Comparison of ENCODE assay signal across 1 cellular context in the genomic region with DNA sequence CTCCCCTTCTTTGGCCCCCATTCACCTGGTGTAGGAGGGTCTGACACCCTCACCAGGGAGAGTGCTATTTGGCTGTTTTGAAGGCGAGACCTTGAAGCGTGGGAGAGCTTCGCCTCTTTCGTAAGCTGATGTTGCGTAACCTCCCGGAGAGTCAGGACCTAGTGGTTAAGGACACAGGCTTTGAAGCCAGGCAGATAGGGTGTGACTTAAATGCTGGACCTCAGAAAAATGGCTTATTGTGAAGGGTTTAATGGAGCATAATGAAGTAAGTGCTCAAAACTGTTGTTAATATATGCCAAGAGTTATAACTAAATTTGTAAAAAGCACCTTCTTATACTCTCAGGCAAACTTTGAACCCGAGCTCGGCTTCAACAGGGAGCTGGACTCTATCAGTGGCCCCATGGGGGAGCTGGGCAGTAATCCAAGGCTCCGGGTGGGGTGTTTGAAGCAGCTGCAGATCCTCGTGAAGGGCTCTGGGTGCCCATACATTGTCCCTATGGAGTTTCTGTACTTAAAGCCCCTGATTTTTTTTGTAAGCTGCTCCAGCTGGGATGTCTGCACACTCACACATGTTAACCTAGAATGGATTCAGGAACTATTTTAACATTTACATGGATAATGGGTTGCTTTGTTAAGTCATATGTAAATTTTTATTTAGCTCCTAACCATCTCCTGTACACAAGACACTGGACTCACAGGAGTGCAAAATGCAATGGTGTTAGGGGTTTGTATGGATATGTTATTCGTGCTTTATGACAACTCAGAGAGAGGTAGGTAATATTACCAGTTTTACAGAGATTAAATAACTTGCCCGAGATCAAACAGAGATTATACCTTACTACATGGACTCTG.
TF ChIP-seq lines count a peak whose summit lies in the region.

No MANE protein-coding gene starts in this region.

TF ChIP-seq in liver, 16 proteins besides CTCF, POLR2A, EP300 and RAD21 (continued from another document):
- TF ChIP-seq, protein P1, sequence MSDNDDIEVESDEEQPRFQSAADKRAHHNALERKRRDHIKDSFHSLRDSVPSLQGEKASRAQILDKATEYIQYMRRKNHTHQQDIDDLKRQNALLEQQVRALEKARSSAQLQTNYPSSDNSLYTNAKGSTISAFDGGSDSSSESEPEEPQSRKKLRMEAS (IDR thresholded peaks at IDR 0.05) = peak; percentile 78
- TF ChIP-seq HNF4A (conservative IDR thresholded peaks at IDR 0.05) (peak; percentile 58 to 77), RXRA (IDR thresholded peaks at IDR 0.05) (peak; percentile 93 to 97), NR2F2 (IDR thresholded peaks at IDR 0.05) (peak; percentile 63), TAF1 (conservative IDR thresholded peaks at IDR 0.05) (no peak)
- TF ChIP-seq, protein P2, sequence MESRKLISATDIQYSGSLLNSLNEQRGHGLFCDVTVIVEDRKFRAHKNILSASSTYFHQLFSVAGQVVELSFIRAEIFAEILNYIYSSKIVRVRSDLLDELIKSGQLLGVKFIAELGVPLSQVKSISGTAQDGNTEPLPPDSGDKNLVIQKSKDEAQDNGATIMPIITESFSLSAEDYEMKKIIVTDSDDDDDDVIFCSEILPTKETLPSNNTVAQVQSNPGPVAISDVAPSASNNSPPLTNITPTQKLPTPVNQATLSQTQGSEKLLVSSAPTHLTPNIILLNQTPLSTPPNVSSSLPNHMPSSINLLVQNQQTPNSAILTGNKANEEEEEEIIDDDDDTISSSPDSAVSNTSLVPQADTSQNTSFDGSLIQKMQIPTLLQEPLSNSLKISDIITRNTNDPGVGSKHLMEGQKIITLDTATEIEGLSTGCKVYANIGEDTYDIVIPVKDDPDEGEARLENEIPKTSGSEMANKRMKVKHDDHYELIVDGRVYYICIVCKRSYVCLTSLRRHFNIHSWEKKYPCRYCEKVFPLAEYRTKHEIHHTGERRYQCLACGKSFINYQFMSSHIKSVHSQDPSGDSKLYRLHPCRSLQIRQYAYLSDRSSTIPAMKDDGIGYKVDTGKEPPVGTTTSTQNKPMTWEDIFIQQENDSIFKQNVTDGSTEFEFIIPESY (IDR thresholded peaks at IDR 0.05) = peak; percentile 50
